Comparison of ENCODE assay signal across 11 cellular contexts in the genomic region with DNA sequence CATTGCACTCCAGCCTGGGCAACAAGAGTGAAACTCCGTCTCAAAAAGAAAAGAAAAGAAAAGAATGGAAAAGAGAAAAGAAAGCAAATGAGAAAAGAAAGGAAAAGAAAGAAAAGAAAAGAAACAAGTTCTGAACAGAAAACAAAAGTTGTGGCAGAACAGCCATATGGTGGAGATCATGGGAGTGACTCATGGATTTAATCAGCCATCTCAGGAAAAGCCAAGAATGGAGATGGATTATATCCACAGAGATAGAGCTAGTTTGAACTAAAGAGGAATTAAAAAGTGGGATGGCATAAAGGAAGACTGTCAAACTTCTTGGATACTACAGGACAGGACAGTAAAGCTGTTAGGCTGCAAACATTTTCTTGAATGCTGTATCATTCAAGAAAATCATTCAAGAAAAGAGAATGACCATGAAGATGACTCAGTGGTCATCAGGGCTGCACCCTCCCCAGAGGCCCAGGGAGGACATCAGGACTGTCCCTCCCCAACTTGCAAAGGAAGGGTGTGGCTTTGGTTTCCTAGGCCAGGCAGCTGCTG.
A peak's percentile ranks its signal among the peaks of the same experiment; 100 is the strongest.
DNase-seq lines count a peak whose midpoint lies in the region; ATAC-seq, FAIRE-seq and TF ChIP-seq lines count a peak whose summit lies in the region.
"Had no signal": no experiment of that assay in that cellular context is flagged by ENCODE, and none has a peak within 500 bp of the region (broad histone marks: within the 10 kb centered on the region; RNA-seq: fewer than 3 reads in every experiment).

No MANE protein-coding gene starts in this region.

- TF ChIP-seq CTCF in fibroblast of mammary gland (conservative IDR thresholded peaks at IDR 0.05; ENCODE audit: control insufficient read depth, insufficient read depth, low read depth, low read length), result no peak
- TF ChIP-seq CTCF in nephron progenitor cell (IDR thresholded peaks at IDR 0.05), result no peak

- H3K4me3 ChIP-seq in fibroblast of mammary gland (ENCODE audit: control insufficient read depth, low read depth, low read length), result no peak overlapping the region
- H3K4me3 ChIP-seq: HAP-1 had no signal

- H3K4me3 Mint-ChIP-seq in nephron progenitor cell, result no peak overlapping the region
- no peak overlapping the region for H3K4me3 Mint-ChIP-seq in activated naive CD4-positive, alpha-beta T cell treated with anti-CD3 and anti-CD28 coated beads, Interleukin-2, amount 10 ng/mL, durations not matched to agents 7 days and 5 days

- DNase-seq in Daoy (ENCODE audit: low read depth) (peak; percentile 50), RCC 7860 (ENCODE audit: low spot score) (peak; percentile 8), fibroblast of mammary gland (ENCODE audit: low read depth) (peak; percentile 72), nephron progenitor cell (no peak), occipital lobe (lab: John Stamatoyannopoulos, UW) (no peak), GDM1 (lab: John Stamatoyannopoulos, UW) (no peak)
- DNase-seq in activated naive CD4-positive, alpha-beta T cell treated with anti-CD3 and anti-CD28 coated beads, Interleukin-2, amount 10 ng/mL, durations not matched to agents 7 days and 5 days, result no peak
- DNase-seq: activated effector memory CD4-positive, alpha-beta T cell treated with anti-CD3 and anti-CD28 coated beads, Interleukin-2, amount 50 U/mL, for 16 hours; Kasumi-1 had no signal

- no peaks in the 10 kb centered on the region for H3K4me1 Mint-ChIP-seq in nephron progenitor cell
- H3K4me1 Mint-ChIP-seq in activated naive CD4-positive, alpha-beta T cell treated with anti-CD3 and anti-CD28 coated beads, Interleukin-2, amount 10 ng/mL, durations not matched to agents 7 days and 5 days, result no peaks in the 10 kb centered on the region

- no peak for FAIRE-seq in RCC 7860 (lab: Jason Lieb, UNC)

- CTCF ChIA-PET in activated naive CD4-positive, alpha-beta T cell treated with anti-CD3 and anti-CD28 coated beads, Interleukin-2, amount 10 ng/mL, durations not matched to agents 7 days and 5 days (lab: Charles Lee), result no interaction called here

- no peaks in the 10 kb centered on the region for H3K27me3 Mint-ChIP-seq in nephron progenitor cell (ENCODE audit: low read depth, poor library complexity)
- peaks cover 23% of the 10 kb centered on the region for H3K27me3 Mint-ChIP-seq in activated naive CD4-positive, alpha-beta T cell treated with anti-CD3 and anti-CD28 coated beads, Interleukin-2, amount 10 ng/mL, durations not matched to agents 7 days and 5 days

- peak overlapping the region; percentile 7 for H3K27ac Mint-ChIP-seq in nephron progenitor cell
- no peak overlapping the region for H3K27ac Mint-ChIP-seq in activated naive CD4-positive, alpha-beta T cell treated with anti-CD3 and anti-CD28 coated beads, Interleukin-2, amount 10 ng/mL, durations not matched to agents 7 days and 5 days

- peaks cover 15% of the 10 kb centered on the region for H3K9me3 Mint-ChIP-seq in nephron progenitor cell
- peaks cover 3% of the 10 kb centered on the region for H3K9me3 Mint-ChIP-seq in activated naive CD4-positive, alpha-beta T cell treated with anti-CD3 and anti-CD28 coated beads, Interleukin-2, amount 10 ng/mL, durations not matched to agents 7 days and 5 days

- ATAC-seq in GM18909 (IDR thresholded peaks at IDR 0.05; ENCODE audit: poor library complexity, unreplicated experiment), result no peak

- peaks cover 33% of the 10 kb centered on the region for H3K36me3 Mint-ChIP-seq in nephron progenitor cell (ENCODE audit: low read depth)
- H3K36me3 Mint-ChIP-seq in activated naive CD4-positive, alpha-beta T cell treated with anti-CD3 and anti-CD28 coated beads, Interleukin-2, amount 10 ng/mL, durations not matched to agents 7 days and 5 days, result no peaks in the 10 kb centered on the region

Comparison
In these comparisons a context has a peak if more than half of its experiments do, and no peak if none do; other contexts are left out.
1. DNase-seq: peak in Daoy (single experiment), RCC 7860 (single experiment) and fibroblast of mammary gland (single experiment); none in nephron progenitor cell (single experiment), occipital lobe (single experiment), GDM1 (single experiment) and activated naive CD4-positive, alpha-beta T cell treated with anti-CD3 and anti-CD28 coated beads, Interleukin-2, amount 10 ng/mL, durations not matched to agents 7 days and 5 days (single experiment).